ENCODE assay signal across 19 cellular contexts in genomic region chr2:105194022-105194681, GRCh38. TPM values are rescaled to one million over a fixed set of nuclear protein-coding genes. Genes with fewer than 3 reads are reported as not detected.
A peak's percentile ranks its signal among the peaks of the same experiment; 100 is the strongest.
DNase-seq lines count a peak whose midpoint lies in the region; ATAC-seq, FAIRE-seq and TF ChIP-seq lines count a peak whose summit lies in the region.
"Had no signal": no experiment of that assay in that cellular context is flagged by ENCODE, and none has a peak within 500 bp of the region (broad histone marks: within the 10 kb centered on the region; RNA-seq: fewer than 3 reads in every experiment).

No MANE protein-coding gene starts in this region.

- no peak for ATAC-seq in activated CD8-positive, alpha-beta T cell treated with anti-CD3 and anti-CD28 coated beads, Interleukin-2, amount 10 ng/mL, durations not matched to agents 7 days and 5 days
- ATAC-seq in mucosa of descending colon = no peak
- ATAC-seq: CD8-positive, alpha-beta T cell; GM12878; HCT116 had no signal

- H3K27me3 Mint-ChIP-seq in brain = peaks cover 24% of the 10 kb centered on the region
- peaks cover 14% of the 10 kb centered on the region for H3K27me3 Mint-ChIP-seq in activated CD8-positive, alpha-beta T cell treated with anti-CD3 and anti-CD28 coated beads, Interleukin-2, amount 10 ng/mL, durations not matched to agents 7 days and 5 days (ENCODE audit: low read depth)
- H3K27me3 Mint-ChIP-seq in activated T-helper 2 cell treated with anti-CD3 and anti-CD28 coated beads, Interferon-gamma antibody, Interleukin-2, Interleukin-4, amounts not matched to agents 10 μg/mL and 5 μg/mL and 100 μg/mL, durations not matched to agents 14 hours and 24 hours and 36 hours (ENCODE audit: low read depth) = peaks cover 10% of the 10 kb centered on the region

- intact Hi-C loops in activated T-helper 2 cell treated with anti-CD3 and anti-CD28 coated beads, Interferon-gamma antibody, Interleukin-2, Interleukin-4, amounts not matched to agents 10 μg/mL and 5 μg/mL and 100 μg/mL, durations not matched to agents 14 hours and 24 hours and 36 hours (cut with micrococcal nuclease) = no loop called here
- intact Hi-C loops in mucosa of descending colon (cut with DNase I, micrococcal nuclease) = no loop called here

- H3K36me3 ChIP-seq in mucosa of descending colon (ENCODE audit: low read depth) = no peaks in the 10 kb centered on the region

- no peaks in the 10 kb centered on the region for H3K36me3 Mint-ChIP-seq in brain
- no peaks in the 10 kb centered on the region for H3K36me3 Mint-ChIP-seq in activated CD8-positive, alpha-beta T cell treated with anti-CD3 and anti-CD28 coated beads, Interleukin-2, amount 10 ng/mL, durations not matched to agents 7 days and 5 days (ENCODE audit: low read depth)
- no peaks in the 10 kb centered on the region for H3K36me3 Mint-ChIP-seq in activated T-helper 2 cell treated with anti-CD3 and anti-CD28 coated beads, Interferon-gamma antibody, Interleukin-2, Interleukin-4, amounts not matched to agents 10 μg/mL and 5 μg/mL and 100 μg/mL, durations not matched to agents 14 hours and 24 hours and 36 hours (ENCODE audit: low read depth)
- H3K36me3 Mint-ChIP-seq: CD8-positive, alpha-beta T cell had no signal

- peaks cover 16% of the 10 kb centered on the region for H3K4me1 Mint-ChIP-seq in brain
- no peaks in the 10 kb centered on the region for H3K4me1 Mint-ChIP-seq in activated CD8-positive, alpha-beta T cell treated with anti-CD3 and anti-CD28 coated beads, Interleukin-2, amount 10 ng/mL, durations not matched to agents 7 days and 5 days (ENCODE audit: low read depth)
- no peaks in the 10 kb centered on the region for H3K4me1 Mint-ChIP-seq in activated T-helper 2 cell treated with anti-CD3 and anti-CD28 coated beads, Interferon-gamma antibody, Interleukin-2, Interleukin-4, amounts not matched to agents 10 μg/mL and 5 μg/mL and 100 μg/mL, durations not matched to agents 14 hours and 24 hours and 36 hours (ENCODE audit: low read depth)

- H3K27ac Mint-ChIP-seq in brain = peak overlapping the region; percentile 5 to 93 (median 51)
- H3K27ac Mint-ChIP-seq in activated CD8-positive, alpha-beta T cell treated with anti-CD3 and anti-CD28 coated beads, Interleukin-2, amount 10 ng/mL, durations not matched to agents 7 days and 5 days = no peak overlapping the region
- H3K27ac Mint-ChIP-seq in activated T-helper 2 cell treated with anti-CD3 and anti-CD28 coated beads, Interferon-gamma antibody, Interleukin-2, Interleukin-4, amounts not matched to agents 10 μg/mL and 5 μg/mL and 100 μg/mL, durations not matched to agents 14 hours and 24 hours and 36 hours = no peak overlapping the region
- H3K27ac Mint-ChIP-seq: CD8-positive, alpha-beta T cell had no signal

- peak overlapping the region; percentile 2 to 73 (median 58) for H3K4me3 Mint-ChIP-seq in brain
- H3K4me3 Mint-ChIP-seq in activated CD8-positive, alpha-beta T cell treated with anti-CD3 and anti-CD28 coated beads, Interleukin-2, amount 10 ng/mL, durations not matched to agents 7 days and 5 days = no peak overlapping the region
- no peak overlapping the region for H3K4me3 Mint-ChIP-seq in activated T-helper 2 cell treated with anti-CD3 and anti-CD28 coated beads, Interferon-gamma antibody, Interleukin-2, Interleukin-4, amounts not matched to agents 10 μg/mL and 5 μg/mL and 100 μg/mL, durations not matched to agents 14 hours and 24 hours and 36 hours (ENCODE audit: low read depth)
- H3K4me3 Mint-ChIP-seq: CD8-positive, alpha-beta T cell had no signal

- peak; percentile 93 for FAIRE-seq in islet of Langerhans (lab: Jason Lieb, UNC)
- FAIRE-seq: GM12878, GM18507 had no signal

- H3K4me1 ChIP-seq in mucosa of descending colon (ENCODE audit: low read depth) = no peaks in the 10 kb centered on the region

- peaks cover 4 to 37% (median 17%) of the 10 kb centered on the region in 5 experiments for H3K9me3 Mint-ChIP-seq in brain
- H3K9me3 Mint-ChIP-seq in activated CD8-positive, alpha-beta T cell treated with anti-CD3 and anti-CD28 coated beads, Interleukin-2, amount 10 ng/mL, durations not matched to agents 7 days and 5 days (ENCODE audit: insufficient read depth) = no peaks in the 10 kb centered on the region
- H3K9me3 Mint-ChIP-seq in activated T-helper 2 cell treated with anti-CD3 and anti-CD28 coated beads, Interferon-gamma antibody, Interleukin-2, Interleukin-4, amounts not matched to agents 10 μg/mL and 5 μg/mL and 100 μg/mL, durations not matched to agents 14 hours and 24 hours and 36 hours = peaks cover 13% of the 10 kb centered on the region

- TF ChIP-seq CTCF in brain (conservative IDR thresholded peaks at IDR 0.05) (no peak), mucosa of descending colon (IDR thresholded peaks at IDR 0.05) (no peak)

- DNase-seq in NCI-H1092 treated with DMSO at 0.1 percent for 48 hours (lab: John Stamatoyannopoulos, UW) = peak; percentile 9
- no peak for DNase-seq in NCI-H1092 (lab: John Stamatoyannopoulos, UW)
- peak; percentile 45 for DNase-seq in renal cortical epithelial cell (ENCODE audit: low read depth)
- no peak for DNase-seq in activated CD8-positive, alpha-beta T cell treated with anti-CD3 and anti-CD28 coated beads, Interleukin-2, amount 10 ng/mL, durations not matched to agents 7 days and 5 days
- DNase-seq in activated T-helper 2 cell treated with anti-CD3 and anti-CD28 coated beads, Interferon-gamma antibody, Interleukin-2, Interleukin-4, amounts not matched to agents 10 μg/mL and 5 μg/mL and 100 μg/mL, durations not matched to agents 14 hours and 24 hours and 36 hours (ENCODE audit: low spot score) = no peak
- DNase-seq in mucosa of descending colon = no peak
- DNase-seq: 8988T; CD8-positive, alpha-beta T cell; GDM1; NCI-H146; NCI-H2081; NCI-H226; NCI-H526 had no signal

- POLR2A ChIA-PET in activated CD8-positive, alpha-beta T cell treated with anti-CD3 and anti-CD28 coated beads, Interleukin-2, amount 10 ng/mL, durations not matched to agents 7 days and 5 days (lab: Charles Lee) = no interaction called here

- H3K4me3 ChIP-seq in mucosa of descending colon = no peak overlapping the region
- H3K4me3 ChIP-seq: GM12878 had no signal

- CTCF ChIA-PET in activated CD8-positive, alpha-beta T cell treated with anti-CD3 and anti-CD28 coated beads, Interleukin-2, amount 10 ng/mL, durations not matched to agents 7 days and 5 days (lab: Charles Lee) = no interaction called here

- peaks cover 3% of the 10 kb centered on the region for H3K9me3 ChIP-seq in mucosa of descending colon

RNA-seq across cellular contexts. Expression of gene GPR45, which starts 47.4 kb away (rescaled TPM):
- 0.34 TPM for polyA plus RNA-seq in brain (ENCODE audit: insufficient read depth, low read depth, low replicate concordance)
- total RNA-seq in renal cortical epithelial cell (not detected in 2 replicates), mucosa of descending colon (not detected)
- not detected for total RNA-seq in activated CD8-positive, alpha-beta T cell treated with anti-CD3 and anti-CD28 coated beads, Interleukin-2, amount 10 ng/mL, durations not matched to agents 7 days and 5 days
- total RNA-seq in activated T-helper 2 cell treated with anti-CD3 and anti-CD28 coated beads, Interferon-gamma antibody, Interleukin-2, Interleukin-4, amounts not matched to agents 10 μg/mL and 5 μg/mL and 100 μg/mL, durations not matched to agents 14 hours and 24 hours and 36 hours = not detected in 2 replicates
- total RNA-seq: CD8-positive, alpha-beta T cell; GM12878 had no signal
- polyA plus RNA-seq: BJ, GM12878 had no signal

Comparison
In these comparisons a context has a peak if more than half of its experiments do, and no peak if none do; other contexts are left out.
1. DNase-seq: peak in NCI-H1092 treated with DMSO at 0.1 percent for 48 hours (single experiment) and renal cortical epithelial cell (single experiment); none in NCI-H1092 (single experiment), activated CD8-positive, alpha-beta T cell treated with anti-CD3 and anti-CD28 coated beads, Interleukin-2, amount 10 ng/mL, durations not matched to agents 7 days and 5 days (single experiment), activated T-helper 2 cell treated with anti-CD3 and anti-CD28 coated beads, Interferon-gamma antibody, Interleukin-2, Interleukin-4, amounts not matched to agents 10 μg/mL and 5 μg/mL and 100 μg/mL, durations not matched to agents 14 hours and 24 hours and 36 hours (single experiment) and mucosa of descending colon (0 of 3).
2. H3K27ac Mint-ChIP-seq: peak in brain (5 of 5); none in activated CD8-positive, alpha-beta T cell treated with anti-CD3 and anti-CD28 coated beads, Interleukin-2, amount 10 ng/mL, durations not matched to agents 7 days and 5 days (single experiment) and activated T-helper 2 cell treated with anti-CD3 and anti-CD28 coated beads, Interferon-gamma antibody, Interleukin-2, Interleukin-4, amounts not matched to agents 10 μg/mL and 5 μg/mL and 100 μg/mL, durations not matched to agents 14 hours and 24 hours and 36 hours (single experiment).
3. H3K4me3 Mint-ChIP-seq: peak in brain (5 of 5); none in activated CD8-positive, alpha-beta T cell treated with anti-CD3 and anti-CD28 coated beads, Interleukin-2, amount 10 ng/mL, durations not matched to agents 7 days and 5 days (single experiment) and activated T-helper 2 cell treated with anti-CD3 and anti-CD28 coated beads, Interferon-gamma antibody, Interleukin-2, Interleukin-4, amounts not matched to agents 10 μg/mL and 5 μg/mL and 100 μg/mL, durations not matched to agents 14 hours and 24 hours and 36 hours (single experiment).